21 cellular contexts compared by ENCODE assay signal in the genomic region with DNA sequence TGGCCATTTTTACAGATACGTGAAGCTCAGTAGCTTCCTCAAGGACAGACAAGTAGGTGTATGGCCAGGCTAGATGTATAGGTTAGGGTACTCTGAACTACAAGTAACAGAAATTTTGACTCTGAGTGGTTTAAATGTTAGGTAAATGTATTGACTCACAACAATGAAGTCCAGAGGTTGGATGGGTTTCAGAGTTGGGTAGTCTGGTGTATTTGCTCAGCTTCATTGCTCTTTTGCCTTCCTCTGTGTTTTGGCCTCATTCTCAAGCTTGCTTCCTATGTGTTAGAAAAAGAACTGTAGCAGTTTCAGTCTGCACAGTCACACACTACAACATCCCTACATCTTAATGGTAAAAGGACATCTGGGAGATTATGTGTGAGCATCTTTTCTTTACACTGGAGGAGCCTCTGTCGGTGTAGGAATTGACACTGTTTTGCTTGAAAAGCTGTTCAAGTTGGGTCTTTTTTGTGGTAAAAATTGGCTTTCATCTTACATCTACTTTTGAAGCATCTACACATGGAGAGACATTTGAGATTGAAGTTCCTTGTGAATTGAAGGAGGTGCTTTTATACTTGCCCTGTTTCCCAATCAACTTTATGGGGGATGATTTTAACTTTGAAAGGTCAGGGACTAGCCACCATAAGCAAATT.
"Had no signal": no experiment of that assay in that cellular context is flagged by ENCODE, and none has a peak within 500 bp of the region (broad histone marks: within the 10 kb centered on the region; RNA-seq: fewer than 3 reads in every experiment).

No MANE protein-coding gene starts in this region.

- ATAC-seq: activated CD4-positive, alpha-beta T cell treated with anti-CD3 and anti-CD28 coated beads for 36 hours; foreskin keratinocyte; left colon; stimulated activated naive B cell treated with anti-CD40 and anti-IgM and Interleukin-4, amounts not matched to agents 10 μg/mL and 1 μg/mL and 100 μg/mL, for 72 hours; upper lobe of right lung had no signal

- H3K27me3 ChIP-seq: brain microvascular endothelial cell, foreskin keratinocyte, upper lobe of right lung had no signal

- H3K36me3 Mint-ChIP-seq: activated CD4-positive, alpha-beta memory T cell treated with anti-CD3 and anti-CD28 coated beads for 36 hours had no signal

- H3K36me3 ChIP-seq: brain microvascular endothelial cell, upper lobe of right lung had no signal

- H3K9me3 ChIP-seq: upper lobe of right lung had no signal

- H3K27ac Mint-ChIP-seq: activated CD4-positive, alpha-beta memory T cell treated with anti-CD3 and anti-CD28 coated beads for 36 hours; activated CD4-positive, alpha-beta T cell treated with anti-CD3 and anti-CD28 coated beads for 36 hours; activated naive CD4-positive, alpha-beta T cell treated with anti-CD3 and anti-CD28 coated beads, Interleukin-2, amount 50 U/mL, for 72 hours; activated T-helper 1 cell treated with anti-CD3 and anti-CD28 coated beads, Interleukin-12 subunit alpha, Interleukin-12 subunit beta, Interleukin-2, Interleukin-4 antibody, amounts not matched to agents 30 ng/mL and 10 ng/mL and 1 ng/mL, durations not matched to agents 14 hours and 24 hours and 36 hours; nephron; stimulated activated naive B cell treated with anti-CD40 and anti-IgM and Interleukin-4, amounts not matched to agents 10 μg/mL and 1 μg/mL and 100 μg/mL, for 72 hours; T-helper 2 cell treated with Interferon-gamma antibody and Interleukin-4, amounts not matched to agents 5 μg/mL and 100 μg/mL, for 36 hours had no signal

- H3K9me3 Mint-ChIP-seq: activated CD4-positive, alpha-beta memory T cell treated with anti-CD3 and anti-CD28 coated beads for 36 hours; activated T-helper 1 cell treated with anti-CD3 and anti-CD28 coated beads, Interleukin-12 subunit alpha, Interleukin-12 subunit beta, Interleukin-2, Interleukin-4 antibody, amounts not matched to agents 30 ng/mL and 10 ng/mL and 1 ng/mL, durations not matched to agents 14 hours and 24 hours and 36 hours; nephron; stimulated activated naive B cell treated with anti-CD40 and anti-IgM and Interleukin-4, amounts not matched to agents 10 μg/mL and 1 μg/mL and 100 μg/mL, for 72 hours; T-helper 2 cell treated with Interferon-gamma antibody and Interleukin-4, amounts not matched to agents 5 μg/mL and 100 μg/mL, for 36 hours had no signal

- H3K4me3 ChIP-seq: upper lobe of right lung had no signal

- H3K27me3 Mint-ChIP-seq: activated CD4-positive, alpha-beta memory T cell treated with anti-CD3 and anti-CD28 coated beads for 36 hours; activated CD4-positive, alpha-beta T cell treated with anti-CD3 and anti-CD28 coated beads for 36 hours; stimulated activated naive B cell treated with anti-CD40 and anti-IgM and Interleukin-4, amounts not matched to agents 10 μg/mL and 1 μg/mL and 100 μg/mL, for 72 hours had no signal

- H3K27ac ChIP-seq: brain microvascular endothelial cell, foreskin keratinocyte, upper lobe of right lung had no signal

- H3K4me3 Mint-ChIP-seq: activated CD4-positive, alpha-beta memory T cell treated with anti-CD3 and anti-CD28 coated beads for 36 hours; activated CD4-positive, alpha-beta T cell treated with anti-CD3 and anti-CD28 coated beads for 36 hours; activated T-helper 1 cell treated with anti-CD3 and anti-CD28 coated beads, Interleukin-12 subunit alpha, Interleukin-12 subunit beta, Interleukin-2, Interleukin-4 antibody, amounts not matched to agents 30 ng/mL and 10 ng/mL and 1 ng/mL, durations not matched to agents 14 hours and 24 hours and 36 hours; stimulated activated naive B cell treated with anti-CD40 and anti-IgM and Interleukin-4, amounts not matched to agents 10 μg/mL and 1 μg/mL and 100 μg/mL, for 72 hours; T-helper 2 cell treated with Interferon-gamma antibody and Interleukin-4, amounts not matched to agents 5 μg/mL and 100 μg/mL, for 36 hours had no signal

- DNase-seq: activated CD4-positive, alpha-beta memory T cell treated with anti-CD3 and anti-CD28 coated beads for 36 hours; activated CD4-positive, alpha-beta T cell treated with anti-CD3 and anti-CD28 coated beads for 36 hours; activated gamma-delta T cell treated with Interleukin-2 at 50 U/mL for 16 hours; activated T-cell treated with anti-CD3 and anti-CD28 coated beads for 4 hours; amygdala; brain microvascular endothelial cell; central memory CD4-positive, alpha-beta T cell; foreskin keratinocyte; glutamatergic neuron; hippocampal formation; islet precursor cell; left colon; midbrain; nucleus accumbens; retina; stimulated activated naive B cell treated with anti-CD40 and anti-IgM and Interleukin-4, amounts not matched to agents 10 μg/mL and 1 μg/mL and 100 μg/mL, for 72 hours; upper lobe of right lung had no signal
